ENCODE assay signal across 1 cellular context in the genomic region with DNA sequence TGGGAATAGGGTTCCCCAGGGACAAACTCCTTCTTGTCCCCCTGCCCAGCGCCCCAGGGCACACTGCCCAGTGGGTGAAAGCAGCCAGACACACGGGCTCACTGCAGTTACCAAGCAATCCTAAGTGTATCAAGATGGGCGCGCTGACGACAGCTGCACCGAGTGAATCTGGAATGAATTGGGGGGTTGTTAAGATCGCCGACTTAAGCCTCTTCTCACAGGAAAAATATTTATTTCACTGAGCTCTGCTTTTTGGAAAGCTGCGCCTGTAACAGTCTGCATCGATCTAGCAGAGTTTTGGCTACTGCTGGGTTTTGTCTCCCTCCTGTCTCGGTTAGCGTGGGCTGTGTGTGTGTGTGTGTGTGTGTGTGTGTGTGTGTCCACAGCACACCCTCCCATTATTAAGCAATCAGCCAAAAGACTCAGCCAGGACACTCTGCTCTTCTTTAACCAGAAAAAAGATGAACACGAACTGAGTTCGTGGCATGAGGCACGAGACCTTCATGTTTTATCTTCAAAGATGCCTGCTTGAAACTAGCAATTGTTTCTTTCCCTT.
TF ChIP-seq lines count a peak whose summit lies in the region.

No MANE protein-coding gene starts in this region.

TF ChIP-seq in HepG2, 621 proteins besides CTCF, POLR2A, EP300 and RAD21 (continued from another document):
- TF ChIP-seq ZNF687 (CRISPR knock-in tag; IDR thresholded peaks at IDR 0.05) (peak; percentile 21; the same call in 1 of the 2 replicates), ADNP (CRISPR knock-in tag; IDR thresholded peaks at IDR 0.05) (no peak), ZNF883 (CRISPR knock-in tag; IDR thresholded peaks at IDR 0.05; ENCODE audit: not compliant biosample characterization) (no peak), ZNF644 (CRISPR knock-in tag; IDR thresholded peaks at IDR 0.05; ENCODE audit: low read depth) (no peak), CEBPB (IDR thresholded peaks at IDR 0.05; ENCODE audit: borderline replicate concordance, low read depth, low read length) (peak; percentile 56; the same call in 1 of the 2 replicates), FOXP1 (IDR thresholded peaks at IDR 0.05) (no peak), FOXP1 (CRISPR knock-in tag; IDR thresholded peaks at IDR 0.05) (no peak), SP5 (CRISPR knock-in tag; IDR thresholded peaks at IDR 0.05; ENCODE audit: borderline replicate concordance, low read depth) (no peak), SPEN (CRISPR knock-in tag; IDR thresholded peaks at IDR 0.05; ENCODE audit: low read depth) (no peak), NFATC3 (CRISPR knock-in tag; IDR thresholded peaks at IDR 0.05) (no peak), ZNF720 (CRISPR knock-in tag; IDR thresholded peaks at IDR 0.05) (no peak), CEBPG (CRISPR knock-in tag; IDR thresholded peaks at IDR 0.05) (peak; percentile 78), ZNF557 (CRISPR knock-in tag; IDR thresholded peaks at IDR 0.05) (no peak), PHF21A (CRISPR knock-in tag; IDR thresholded peaks at IDR 0.05) (0 out of 2 replicates have a peak, but pooled peaks have one; percentile 15)
- TF ChIP-seq, protein P1, sequence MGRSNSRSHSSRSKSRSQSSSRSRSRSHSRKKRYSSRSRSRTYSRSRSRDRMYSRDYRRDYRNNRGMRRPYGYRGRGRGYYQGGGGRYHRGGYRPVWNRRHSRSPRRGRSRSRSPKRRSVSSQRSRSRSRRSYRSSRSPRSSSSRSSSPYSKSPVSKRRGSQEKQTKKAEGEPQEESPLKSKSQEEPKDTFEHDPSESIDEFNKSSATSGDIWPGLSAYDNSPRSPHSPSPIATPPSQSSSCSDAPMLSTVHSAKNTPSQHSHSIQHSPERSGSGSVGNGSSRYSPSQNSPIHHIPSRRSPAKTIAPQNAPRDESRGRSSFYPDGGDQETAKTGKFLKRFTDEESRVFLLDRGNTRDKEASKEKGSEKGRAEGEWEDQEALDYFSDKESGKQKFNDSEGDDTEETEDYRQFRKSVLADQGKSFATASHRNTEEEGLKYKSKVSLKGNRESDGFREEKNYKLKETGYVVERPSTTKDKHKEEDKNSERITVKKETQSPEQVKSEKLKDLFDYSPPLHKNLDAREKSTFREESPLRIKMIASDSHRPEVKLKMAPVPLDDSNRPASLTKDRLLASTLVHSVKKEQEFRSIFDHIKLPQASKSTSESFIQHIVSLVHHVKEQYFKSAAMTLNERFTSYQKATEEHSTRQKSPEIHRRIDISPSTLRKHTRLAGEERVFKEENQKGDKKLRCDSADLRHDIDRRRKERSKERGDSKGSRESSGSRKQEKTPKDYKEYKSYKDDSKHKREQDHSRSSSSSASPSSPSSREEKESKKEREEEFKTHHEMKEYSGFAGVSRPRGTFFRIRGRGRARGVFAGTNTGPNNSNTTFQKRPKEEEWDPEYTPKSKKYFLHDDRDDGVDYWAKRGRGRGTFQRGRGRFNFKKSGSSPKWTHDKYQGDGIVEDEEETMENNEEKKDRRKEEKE (IDR thresholded peaks at IDR 0.05) = no peak
- TF ChIP-seq, protein P2, sequence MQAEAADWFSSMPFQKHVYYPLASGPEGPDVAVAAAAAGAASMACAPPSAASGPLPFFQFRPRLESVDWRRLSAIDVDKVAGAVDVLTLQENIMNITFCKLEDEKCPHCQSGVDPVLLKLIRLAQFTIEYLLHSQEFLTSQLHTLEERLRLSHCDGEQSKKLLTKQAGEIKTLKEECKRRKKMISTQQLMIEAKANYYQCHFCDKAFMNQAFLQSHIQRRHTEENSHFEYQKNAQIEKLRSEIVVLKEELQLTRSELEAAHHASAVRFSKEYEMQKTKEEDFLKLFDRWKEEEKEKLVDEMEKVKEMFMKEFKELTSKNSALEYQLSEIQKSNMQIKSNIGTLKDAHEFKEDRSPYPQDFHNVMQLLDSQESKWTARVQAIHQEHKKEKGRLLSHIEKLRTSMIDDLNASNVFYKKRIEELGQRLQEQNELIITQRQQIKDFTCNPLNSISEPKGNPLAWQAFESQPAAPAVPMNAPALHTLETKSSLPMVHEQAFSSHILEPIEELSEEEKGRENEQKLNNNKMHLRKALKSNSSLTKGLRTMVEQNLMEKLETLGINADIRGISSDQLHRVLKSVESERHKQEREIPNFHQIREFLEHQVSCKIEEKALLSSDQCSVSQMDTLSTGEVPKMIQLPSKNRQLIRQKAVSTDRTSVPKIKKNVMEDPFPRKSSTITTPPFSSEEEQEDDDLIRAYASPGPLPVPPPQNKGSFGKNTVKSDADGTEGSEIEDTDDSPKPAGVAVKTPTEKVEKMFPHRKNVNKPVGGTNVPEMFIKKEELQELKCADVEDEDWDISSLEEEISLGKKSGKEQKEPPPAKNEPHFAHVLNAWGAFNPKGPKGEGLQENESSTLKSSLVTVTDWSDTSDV (CRISPR knock-in tag; IDR thresholded peaks at IDR 0.05) = no peak
